22 cellular contexts compared by ENCODE assay signal in the genomic region with DNA sequence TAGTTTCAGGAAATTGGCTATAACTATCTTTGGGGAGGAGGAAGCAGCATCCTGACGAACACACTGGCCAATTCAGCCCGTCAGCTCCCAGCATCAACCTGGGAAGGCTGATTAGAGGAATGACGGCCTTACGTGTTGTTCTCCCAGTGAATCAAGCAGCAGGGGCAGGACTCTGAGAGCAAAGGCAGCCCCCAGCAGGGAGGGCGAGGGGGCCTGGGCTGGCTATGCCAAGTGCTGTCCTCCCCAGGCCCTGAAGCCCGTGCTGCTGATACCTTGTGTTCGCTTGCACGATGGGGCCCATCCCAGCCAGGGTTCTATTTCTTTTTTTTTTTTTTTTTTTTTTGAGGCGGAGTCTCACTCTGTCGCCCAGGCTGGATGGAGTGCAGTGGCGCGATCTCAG.
"Had no signal": no experiment of that assay in that cellular context is flagged by ENCODE, and none has a peak within 500 bp of the region (broad histone marks: within the 10 kb centered on the region; RNA-seq: fewer than 3 reads in every experiment).

No MANE protein-coding gene starts in this region.

- H3K9me3 ChIP-seq: gastrocnemius medialis, psoas muscle, right lobe of liver, suprapubic skin, transverse colon, vagina had no signal

- DNase-seq: cortex of kidney; effector CD4-positive, alpha-beta T cell; foreskin fibroblast; gastrocnemius medialis; mesenchymal stem cell; midbrain; naive thymus-derived CD4-positive, alpha-beta T cell; psoas muscle; right lobe of liver; small intestine; stimulated activated CD4-positive, alpha-beta T cell treated with anti-CD3 and anti-CD28 coated beads, Interleukin-12 subunit alpha, Interleukin-12 subunit beta, amount 100 ng/mL, for 4 hours; stimulated activated CD4-positive, alpha-beta T cell treated with anti-CD3 and anti-CD28 coated beads, Interleukin-1b, Interleukin-23, amount 100 ng/mL, for 48 hours; stimulated activated CD4-positive, alpha-beta T cell treated with anti-CD3 and anti-CD28 coated beads, Interleukin-4, amount 100 ng/mL, for 1 hour; stimulated activated CD8-positive, alpha-beta memory T cell treated with anti-CD3 and anti-CD28 coated beads, Interleukin-4, amount 100 ng/mL, for 48 hours; stimulated activated naive CD4-positive, alpha-beta T cell; stimulated activated naive CD8-positive, alpha-beta T cell treated with anti-CD3 and anti-CD28 coated beads, Interleukin-15, amount 100 ng/mL, for 72 hours; transverse colon had no signal

- FAIRE-seq: keratinocyte, small intestine had no signal

- H3K4me1 ChIP-seq: psoas muscle, right lobe of liver, suprapubic skin, transverse colon, vagina had no signal

- H3K27ac Mint-ChIP-seq: naive thymus-derived CD4-positive, alpha-beta T cell had no signal

- H3K4me3 ChIP-seq: gastrocnemius medialis, psoas muscle, right lobe of liver, suprapubic skin, transverse colon, vagina had no signal

- ATAC-seq: esophagus mucosa; gastrocnemius medialis; naive thymus-derived CD4-positive, alpha-beta T cell; psoas muscle; right lobe of liver; stimulated activated naive CD8-positive, alpha-beta T cell treated with anti-CD3 and anti-CD28 coated beads, Interleukin-15, amount 100 ng/mL, for 72 hours had no signal

- H3K36me3 Mint-ChIP-seq: naive thymus-derived CD4-positive, alpha-beta T cell had no signal

- H3K27ac ChIP-seq: epithelial cell of prostate, gastrocnemius medialis, psoas muscle, right lobe of liver, suprapubic skin, transverse colon, vagina had no signal

- H3K9me3 Mint-ChIP-seq: naive thymus-derived CD4-positive, alpha-beta T cell; stimulated activated naive CD8-positive, alpha-beta T cell treated with anti-CD3 and anti-CD28 coated beads, Interleukin-15, amount 100 ng/mL, for 72 hours had no signal

- H3K27me3 ChIP-seq: gastrocnemius medialis, right lobe of liver, suprapubic skin, transverse colon, vagina had no signal

- H3K4me3 Mint-ChIP-seq: naive thymus-derived CD4-positive, alpha-beta T cell; stimulated activated naive CD8-positive, alpha-beta T cell treated with anti-CD3 and anti-CD28 coated beads, Interleukin-15, amount 100 ng/mL, for 72 hours had no signal

- H3K36me3 ChIP-seq: gastrocnemius medialis, right lobe of liver, suprapubic skin, transverse colon, vagina had no signal
